1 cellular context compared by ENCODE assay signal in the genomic region with DNA sequence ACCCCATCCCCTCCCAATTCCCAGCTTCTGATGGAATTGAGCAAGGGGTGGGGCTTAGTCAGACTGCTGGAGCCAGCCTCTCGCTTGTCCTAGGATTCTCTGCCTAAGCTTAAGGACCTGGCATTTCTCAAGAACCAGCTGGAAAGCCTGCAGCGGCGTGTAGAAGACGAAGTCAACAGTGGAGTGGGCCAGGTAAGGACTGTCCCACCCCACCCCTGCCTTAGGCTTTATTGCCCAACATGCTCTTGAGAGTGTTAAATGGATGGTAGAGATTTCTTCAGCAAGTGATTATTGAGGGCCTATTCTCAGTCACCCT.
TF ChIP-seq lines count a peak whose summit lies in the region.

No MANE protein-coding gene starts in this region.

TF ChIP-seq in A549, 52 proteins besides CTCF, POLR2A, EP300 and RAD21 (continued from another document):
- TF ChIP-seq, protein P1, sequence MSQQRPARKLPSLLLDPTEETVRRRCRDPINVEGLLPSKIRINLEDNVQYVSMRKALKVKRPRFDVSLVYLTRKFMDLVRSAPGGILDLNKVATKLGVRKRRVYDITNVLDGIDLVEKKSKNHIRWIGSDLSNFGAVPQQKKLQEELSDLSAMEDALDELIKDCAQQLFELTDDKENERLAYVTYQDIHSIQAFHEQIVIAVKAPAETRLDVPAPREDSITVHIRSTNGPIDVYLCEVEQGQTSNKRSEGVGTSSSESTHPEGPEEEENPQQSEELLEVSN (IDR thresholded peaks at IDR 0.05; ENCODE audit: borderline replicate concordance, low read depth) = no peak
- TF ChIP-seq MYC (IDR thresholded peaks at IDR 0.05; ENCODE audit: borderline replicate concordance, low read length) (no peak), FOXS1 (CRISPR knock-in tag; IDR thresholded peaks at IDR 0.05) (no peak), FOSB (CRISPR knock-in tag; IDR thresholded peaks at IDR 0.05) (no peak), SMC3 (IDR thresholded peaks at IDR 0.05) (no peak), HOXB13 (CRISPR knock-in tag; IDR thresholded peaks at IDR 0.05; ENCODE audit: low read depth) (no peak), HMGXB4 (CRISPR knock-in tag; IDR thresholded peaks at IDR 0.05; ENCODE audit: borderline replicate concordance) (no peak), TP53 (CRISPR knock-in tag; IDR thresholded peaks at IDR 0.05) (no peak), ESRRA (IDR thresholded peaks at IDR 0.05; ENCODE audit: borderline replicate concordance, low read length) (no peak), ZNF302 (CRISPR knock-in tag; IDR thresholded peaks at IDR 0.05) (no peak), SREBF2 (IDR thresholded peaks at IDR 0.05) (no peak)
